In the genomic region with DNA sequence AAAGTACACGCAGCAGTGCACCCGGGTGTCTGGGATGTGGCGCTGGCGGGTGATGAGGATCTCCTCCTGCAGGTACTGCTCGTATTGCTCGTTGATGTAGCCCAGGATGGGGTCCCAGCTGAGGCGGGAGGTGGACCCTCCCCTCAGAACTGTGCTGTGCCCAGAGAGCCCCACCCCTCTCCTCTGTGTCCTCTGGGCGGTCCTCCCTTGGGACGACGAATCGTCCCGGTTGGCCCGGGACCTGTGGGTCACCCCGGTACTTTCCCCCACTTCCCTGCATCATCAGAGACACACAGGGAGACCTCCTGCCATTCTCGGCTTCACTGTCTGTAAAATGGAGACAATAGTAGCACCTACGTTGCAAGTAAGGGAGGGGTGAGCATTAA, we compare ENCODE assay signal across 33 cellular contexts. TPM values are rescaled to one million over a fixed set of nuclear protein-coding genes. Genes with fewer than 3 reads are reported as not detected.
"Had no signal": no experiment of that assay in that cellular context is flagged by ENCODE, and none has a peak within 500 bp of the region (broad histone marks: within the 10 kb centered on the region; RNA-seq: fewer than 3 reads in every experiment).

No MANE protein-coding gene starts in this region.

- H3K4me3 Mint-ChIP-seq: memory B cell; natural killer cell; stimulated activated memory B cell treated with anti-CD40 and anti-IgM and Interleukin-4, amounts not matched to agents 10 μg/mL and 1 μg/mL and 100 μg/mL, for 72 hours had no signal

- FAIRE-seq: endothelial cell of umbilical vein, kidney had no signal

- H3K4me1 ChIP-seq: esophagus muscularis mucosa, foreskin keratinocyte, gastroesophageal sphincter, heart left ventricle, prostate gland, right atrium auricular region, sigmoid colon, thyroid gland, vagina had no signal

- H3K9me3 ChIP-seq: esophagus muscularis mucosa, gastroesophageal sphincter, heart left ventricle, prostate gland, right atrium auricular region, sigmoid colon, stomach, thyroid gland, vagina had no signal

- H2AFZ ChIP-seq: hepatocyte had no signal

- H3K27ac Mint-ChIP-seq: memory B cell; natural killer cell; stimulated activated memory B cell treated with anti-CD40 and anti-IgM and Interleukin-4, amounts not matched to agents 10 μg/mL and 1 μg/mL and 100 μg/mL, for 72 hours had no signal

- H3K4me3 ChIP-seq: coronary artery, esophagus muscularis mucosa, gastroesophageal sphincter, heart left ventricle, hepatocyte, lung, prostate gland, right atrium auricular region, sigmoid colon, stomach, thyroid gland, vagina had no signal

- H3K9me3 Mint-ChIP-seq: memory B cell; natural killer cell; stimulated activated memory B cell treated with anti-CD40 and anti-IgM and Interleukin-4, amounts not matched to agents 10 μg/mL and 1 μg/mL and 100 μg/mL, for 72 hours had no signal

- H3K36me3 ChIP-seq: esophagus muscularis mucosa, gastroesophageal sphincter, heart left ventricle, prostate gland, right atrium auricular region, sigmoid colon, stomach, thyroid gland, vagina had no signal

- ATAC-seq: foreskin keratinocyte; gastroesophageal sphincter; heart left ventricle; left lobe of liver; natural killer cell; stimulated activated memory B cell treated with anti-CD40 and anti-IgM and Interleukin-4, amounts not matched to agents 10 μg/mL and 1 μg/mL and 100 μg/mL, for 72 hours had no signal

- H3K79me2 ChIP-seq: hepatocyte had no signal

- H3K27ac ChIP-seq: coronary artery, esophagus muscularis mucosa, foreskin keratinocyte, gastroesophageal sphincter, heart left ventricle, hepatocyte, prostate gland, right atrium auricular region, sigmoid colon, stomach, thyroid gland, vagina had no signal

- H3K4me2 ChIP-seq: hepatocyte had no signal

- DNase-seq: dermis blood vessel endothelial cell; effector memory CD4-positive, alpha-beta T cell; foreskin keratinocyte; heart left ventricle; kidney; natural killer cell; sigmoid colon; stimulated activated CD4-positive, alpha-beta T cell treated with anti-CD3 and anti-CD28 coated beads, Interleukin-4, amount 100 ng/mL, for 4 hours; stomach; thyroid gland; trophoblast cell had no signal

- H3K27me3 Mint-ChIP-seq: memory B cell had no signal

- H3K27me3 ChIP-seq: esophagus muscularis mucosa, foreskin keratinocyte, heart left ventricle, hepatocyte, right atrium auricular region, sigmoid colon, stomach, thyroid gland, vagina had no signal

- H3K4me1 Mint-ChIP-seq: natural killer cell; stimulated activated memory B cell treated with anti-CD40 and anti-IgM and Interleukin-4, amounts not matched to agents 10 μg/mL and 1 μg/mL and 100 μg/mL, for 72 hours had no signal

- H3K36me3 Mint-ChIP-seq: memory B cell; natural killer cell; stimulated activated memory B cell treated with anti-CD40 and anti-IgM and Interleukin-4, amounts not matched to agents 10 μg/mL and 1 μg/mL and 100 μg/mL, for 72 hours had no signal

RNA-seq across cellular contexts. Expression of gene SEPTIN12, which starts 4.2 kb away (rescaled TPM):
- total RNA-seq: dermis blood vessel endothelial cell, endothelial cell of umbilical vein, epithelial cell of proximal tubule, fibroblast of lung, foreskin keratinocyte, gastroesophageal sphincter, hepatocyte, kidney, left lobe of liver, liver, lung, mononuclear cell, osteocyte, right atrium auricular region, sigmoid colon, skeletal muscle tissue, stomach, subcutaneous adipose tissue, temporal lobe, ureter, vagina had no signal
- polyA plus RNA-seq: endothelial cell of umbilical vein, fibroblast of lung, foreskin keratinocyte, heart left ventricle, hepatocyte, liver, lung, stomach had no signal

RNA-seq across cellular contexts. Expression of gene SMIM22, which starts 11.2 kb away (rescaled TPM):
- total RNA-seq: dermis blood vessel endothelial cell, endothelial cell of umbilical vein, esophagus muscularis mucosa, fibroblast of lung, gastroesophageal sphincter, heart left ventricle, hepatocyte, mononuclear cell, natural killer cell, osteocyte, right atrium auricular region, sigmoid colon, skeletal muscle tissue, subcutaneous adipose tissue, temporal lobe, thyroid gland, vagina had no signal
- polyA plus RNA-seq: endothelial cell of umbilical vein, fibroblast of lung, heart left ventricle, neural cell had no signal

RNA-seq across cellular contexts. Expression of gene DNAAF8, which starts 49.6 kb away (rescaled TPM):
- total RNA-seq: epithelial cell of proximal tubule, mononuclear cell, vagina had no signal
